21 cellular contexts compared by ENCODE assay signal in genomic region chr5:56340196-56340980, GRCh38.
DNase-seq lines count a peak whose midpoint lies in the region; ATAC-seq, FAIRE-seq and TF ChIP-seq lines count a peak whose summit lies in the region.
"Had no signal": no experiment of that assay in that cellular context is flagged by ENCODE, and none has a peak within 500 bp of the region (broad histone marks: within the 10 kb centered on the region; RNA-seq: fewer than 3 reads in every experiment).

No MANE protein-coding gene starts in this region.

- H3K4me1 ChIP-seq in GM23338 (ENCODE audit: insufficient read depth): no peaks in the 10 kb centered on the region
- H3K4me1 ChIP-seq in aorta (ENCODE audit: control insufficient read depth in 1 of 2, insufficient read depth in 2 of 2, low read length in 2 of 2): no peaks in the 10 kb centered on the region

- H3K9me3 Mint-ChIP-seq in GM23338 (peaks cover 11% of the 10 kb centered on the region), neural crest cell (peaks cover 26% of the 10 kb centered on the region), WTC11 (peaks cover 30% of the 10 kb centered on the region)

- TF ChIP-seq CTCF in GM23338 (conservative IDR thresholded peaks at IDR 0.05; ENCODE audit: low read depth in 2 of 2) (no peak), bronchial epithelial cell (IDR thresholded peaks at IDR 0.05; ENCODE audit: insufficient read depth, low read length, severe bottlenecking) (no peak), fibroblast of mammary gland (conservative IDR thresholded peaks at IDR 0.05; ENCODE audit: control insufficient read depth, insufficient read depth, low read depth, low read length) (no peak), neural crest cell (conservative IDR thresholded peaks at IDR 0.05) (no peak), WTC11 (IDR thresholded peaks at IDR 0.05) (no peak)

- H3K27ac Mint-ChIP-seq in GM23338: no peak overlapping the region
- H3K27ac Mint-ChIP-seq in neural crest cell (ENCODE audit: unreplicated experiment): peak overlapping the region; percentile 28
- no peak overlapping the region for H3K27ac Mint-ChIP-seq in WTC11

- no peak for FAIRE-seq in bronchial epithelial cell (lab: Jason Lieb, UNC)
- FAIRE-seq: H1, RCC 7860 had no signal

- H3K79me2 ChIP-seq in GM23338 (replicated peaks; ENCODE audit: insufficient read depth): no peaks in the 10 kb centered on the region

- POLR2A ChIA-PET in WTC11 (lab: Charles Lee): interaction anchor here (0.6 to 1.0 kb wide), 3 partner anchors 10 to 271 kb away, joined by 3 to 6 read pairs (median 3); no protein-coding TSS in a partner anchor

- H3K27ac ChIP-seq in GM23338 (ENCODE audit: low read depth) (no peak overlapping the region), aorta (ENCODE audit: low read depth in 1 of 2, low read length in 2 of 2) (no peak overlapping the region)
- H3K27ac ChIP-seq: BLaER1 had no signal

- H3K9me3 ChIP-seq in aorta (ENCODE audit: control insufficient read depth, low read length): no peaks in the 10 kb centered on the region
- H3K9me3 ChIP-seq: SK-N-SH had no signal

- H3K4me3 ChIP-seq in GM23338: no peak overlapping the region
- H3K4me3 ChIP-seq in bronchial epithelial cell (ENCODE audit: low read depth, low read length): no peak overlapping the region
- H3K4me3 ChIP-seq in fibroblast of mammary gland (ENCODE audit: control insufficient read depth, low read depth, low read length): no peak overlapping the region
- no peak overlapping the region for H3K4me3 ChIP-seq in aorta (ENCODE audit: low read length in 2 of 2)
- H3K4me3 ChIP-seq: BLaER1, GM12878 had no signal

- H3K4me3 Mint-ChIP-seq in GM23338: no peak overlapping the region
- H3K4me3 Mint-ChIP-seq in neural crest cell: no peak overlapping the region
- H3K4me3 Mint-ChIP-seq in WTC11: no peak overlapping the region
- H3K4me3 Mint-ChIP-seq: CD4-positive, CD25-positive, alpha-beta regulatory T cell had no signal

- H3K27me3 Mint-ChIP-seq in GM23338 (ENCODE audit: insufficient read depth, low read depth, poor library complexity) (peaks cover 1% of the 10 kb centered on the region), neural crest cell (ENCODE audit: low read depth) (no peaks in the 10 kb centered on the region), WTC11 (ENCODE audit: low read depth) (no peaks in the 10 kb centered on the region; the same call in 1 of the 2 replicates)
- H3K27me3 Mint-ChIP-seq: CD4-positive, CD25-positive, alpha-beta regulatory T cell had no signal

- intact Hi-C loops in aorta (cut with DNase I): no loop called here

- no peaks in the 10 kb centered on the region for H4K20me1 ChIP-seq in GM23338 (replicated peaks; ENCODE audit: insufficient read depth)
- H4K20me1 ChIP-seq: BLaER1 had no signal

- H3K36me3 ChIP-seq in GM23338 (ENCODE audit: insufficient read depth) (no peaks in the 10 kb centered on the region), bronchial epithelial cell (ENCODE audit: control insufficient read depth, insufficient read depth, low read length) (no peaks in the 10 kb centered on the region), aorta (ENCODE audit: control insufficient read depth in 1 of 2, insufficient read depth in 2 of 2, low read length in 1 of 2) (no peaks in the 10 kb centered on the region)

- 0 out of 2 replicates have a peak overlapping the region, but pooled peaks have one; percentile 23 for H2AFZ ChIP-seq in GM23338

- peaks cover 3% of the 10 kb centered on the region; the same call in 1 of the 2 replicates for H3K9me2 ChIP-seq in GM23338 (ENCODE audit: insufficient read depth)
- H3K9me2 ChIP-seq: SK-N-SH had no signal

- 58 to 68% methylated on average over 3 of the region's 3 CpGs for WGBS in aorta, 2 donors

- DNase-seq in GM23338 (ENCODE audit: low spot score) (no peak), bronchial epithelial cell (ENCODE audit: low read depth) (peak; percentile 23), fibroblast of mammary gland (ENCODE audit: low read depth) (peak; percentile 29), neural crest cell (ENCODE audit: low read depth, low spot score) (no peak), WTC11 (ENCODE audit: low spot score) (no peak), aorta (no peak), NCI-H1105 treated with DMSO at 0.1 percent for 48 hours (lab: John Stamatoyannopoulos, UW) (no peak)
- DNase-seq: CD4-positive, CD25-positive, alpha-beta regulatory T cell; Karpas-422; NCI-H1092 treated with DMSO at 0.1 percent for 48 hours; NCI-H1436 treated with DMSO at 0.1 percent for 48 hours; NCI-H187 treated with DMSO at 0.1 percent for 48 hours; NCI-H2107; NCI-H524; NCI-H748 treated with DMSO at 0.1 percent for 48 hours; SIG-M5; SK-N-SH had no signal

- H3K36me3 Mint-ChIP-seq in GM23338 (ENCODE audit: low read depth) (peaks cover 7% of the 10 kb centered on the region), neural crest cell (ENCODE audit: low read depth) (peaks cover 22% of the 10 kb centered on the region), WTC11 (peaks cover 4% of the 10 kb centered on the region)

- H3K27me3 ChIP-seq in GM23338 (ENCODE audit: insufficient read depth) (no peaks in the 10 kb centered on the region), bronchial epithelial cell (ENCODE audit: control insufficient read depth, insufficient read depth, low read length) (no peaks in the 10 kb centered on the region), aorta (ENCODE audit: control insufficient read depth in 1 of 2, insufficient read depth in 2 of 2, low read length in 1 of 2) (no peaks in the 10 kb centered on the region)
- H3K27me3 ChIP-seq: BLaER1 had no signal

- no peaks in the 10 kb centered on the region for H3F3A ChIP-seq in GM23338 (replicated peaks; ENCODE audit: low read depth)

- no peaks in the 10 kb centered on the region; the same call in 2 of the 3 replicates for H3K4me1 Mint-ChIP-seq in GM23338
- H3K4me1 Mint-ChIP-seq in neural crest cell: peaks cover 4% of the 10 kb centered on the region
- H3K4me1 Mint-ChIP-seq in WTC11: no peaks in the 10 kb centered on the region

- CTCF ChIA-PET in WTC11 (lab: Charles Lee): interaction anchor here (0.7 to 1.1 kb wide), 2 partner anchors 17 to 955 kb away, joined by 3 to 4 read pairs; no protein-coding TSS in a partner anchor

- no peak for ATAC-seq in GM23338
- ATAC-seq in WTC11: no peak
- no peak for ATAC-seq in aorta (ENCODE audit: low FRiP score)
- ATAC-seq: GM12878 had no signal

- no peak overlapping the region for H3K4me2 ChIP-seq in GM23338
- H3K4me2 ChIP-seq: BLaER1, SK-N-SH had no signal

TF ChIP-seq in GM23338, 12 proteins besides CTCF, POLR2A, EP300 and RAD21:
- TF ChIP-seq POLR2AphosphoS5 (IDR thresholded peaks at IDR 0.05; ENCODE audit: low read depth) (no peak), ZNF114 (CRISPR knock-in tag; IDR thresholded peaks at IDR 0.05) (no peak), JUNB (IDR thresholded peaks at IDR 0.05; ENCODE audit: unreplicated experiment) (no peak), STAT1 (IDR thresholded peaks at IDR 0.05; ENCODE audit: unreplicated experiment) (no peak), EZH2 (IDR thresholded peaks at IDR 0.05; ENCODE audit: low read depth, unreplicated experiment) (no peak), ZNF331 (CRISPR knock-in tag; IDR thresholded peaks at IDR 0.05; ENCODE audit: low read depth) (no peak), EZH2phosphoT487 (IDR thresholded peaks at IDR 0.05; ENCODE audit: unreplicated experiment) (no peak)
- TF ChIP-seq, protein P1, sequence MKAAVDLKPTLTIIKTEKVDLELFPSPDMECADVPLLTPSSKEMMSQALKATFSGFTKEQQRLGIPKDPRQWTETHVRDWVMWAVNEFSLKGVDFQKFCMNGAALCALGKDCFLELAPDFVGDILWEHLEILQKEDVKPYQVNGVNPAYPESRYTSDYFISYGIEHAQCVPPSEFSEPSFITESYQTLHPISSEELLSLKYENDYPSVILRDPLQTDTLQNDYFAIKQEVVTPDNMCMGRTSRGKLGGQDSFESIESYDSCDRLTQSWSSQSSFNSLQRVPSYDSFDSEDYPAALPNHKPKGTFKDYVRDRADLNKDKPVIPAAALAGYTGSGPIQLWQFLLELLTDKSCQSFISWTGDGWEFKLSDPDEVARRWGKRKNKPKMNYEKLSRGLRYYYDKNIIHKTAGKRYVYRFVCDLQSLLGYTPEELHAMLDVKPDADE (IDR thresholded peaks at IDR 0.05): no peak
TF ChIP-seq in GM23338: peak in this region for 0.

TF ChIP-seq in WTC11, 78 proteins besides CTCF, POLR2A, EP300 and RAD21 (continues in another document):
- TF ChIP-seq NFATC4 (CRISPR knock-in tag; IDR thresholded peaks at IDR 0.05) (no peak), GTF2I (CRISPR knock-in tag; conservative IDR thresholded peaks at IDR 0.05) (no peak), ZNF416 (CRISPR knock-in tag; IDR thresholded peaks at IDR 0.05) (no peak), CDX4 (CRISPR knock-in tag; IDR thresholded peaks at IDR 0.05; ENCODE audit: borderline replicate concordance) (no peak)
- TF ChIP-seq, protein P2, sequence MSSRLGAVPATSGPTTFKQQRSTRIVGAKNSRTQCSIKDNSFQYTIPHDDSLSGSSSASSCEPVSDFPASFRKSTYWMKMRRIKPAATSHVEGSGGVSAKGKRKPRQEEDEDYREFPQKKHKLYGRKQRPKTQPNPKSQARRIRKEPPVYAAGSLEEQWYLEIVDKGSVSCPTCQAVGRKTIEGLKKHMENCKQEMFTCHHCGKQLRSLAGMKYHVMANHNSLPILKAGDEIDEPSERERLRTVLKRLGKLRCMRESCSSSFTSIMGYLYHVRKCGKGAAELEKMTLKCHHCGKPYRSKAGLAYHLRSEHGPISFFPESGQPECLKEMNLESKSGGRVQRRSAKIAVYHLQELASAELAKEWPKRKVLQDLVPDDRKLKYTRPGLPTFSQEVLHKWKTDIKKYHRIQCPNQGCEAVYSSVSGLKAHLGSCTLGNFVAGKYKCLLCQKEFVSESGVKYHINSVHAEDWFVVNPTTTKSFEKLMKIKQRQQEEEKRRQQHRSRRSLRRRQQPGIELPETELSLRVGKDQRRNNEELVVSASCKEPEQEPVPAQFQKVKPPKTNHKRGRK (CRISPR knock-in tag; IDR thresholded peaks at IDR 0.05; ENCODE audit: borderline replicate concordance): no peak

Comparison
In these comparisons a context has a peak if more than half of its experiments do, and no peak if none do; other contexts are left out.
1. DNase-seq: peak in bronchial epithelial cell (single experiment) and fibroblast of mammary gland (single experiment); none in GM23338 (single experiment), neural crest cell (single experiment), WTC11 (single experiment), aorta (0 of 2) and NCI-H1105 treated with DMSO at 0.1 percent for 48 hours (single experiment).